In genomic region chr11:706439-706956, GRCh38 we compare ENCODE assay signal across 8 cellular contexts.
DNase-seq lines count a peak whose midpoint lies in the region; TF ChIP-seq lines count a peak whose summit lies in the region.

No MANE protein-coding gene starts in this region.

- H3K4me3 ChIP-seq in skeletal muscle cell (ENCODE audit: low read depth, low read length), result peak overlapping the region; percentile 56

- TF ChIP-seq CTCF in VCaP (conservative IDR thresholded peaks at IDR 0.05), result no peak

- DNase-seq in EL (peak; percentile 69), hepatic stellate cell (ENCODE audit: low spot score) (peak; percentile 66), skeletal muscle cell (ENCODE audit: low read depth) (no peak), middle frontal gyrus (ENCODE audit: extremely low spot score, low spot score) (no peak), HuH-7.5 (ENCODE audit: low spot score) (no peak), activated gamma-delta T cell (lab: John Stamatoyannopoulos, UW) (no peak), NCI-H2081 treated with DMSO at 0.1 percent for 48 hours (lab: John Stamatoyannopoulos, UW) (no peak)

- peak overlapping the region; percentile 97 for H3K27ac ChIP-seq in VCaP

Comparison
In these comparisons a context has a peak if more than half of its experiments do, and no peak if none do; other contexts are left out.
1. DNase-seq: peak in EL (single experiment) and hepatic stellate cell (single experiment); none in skeletal muscle cell (single experiment), middle frontal gyrus (single experiment), HuH-7.5 (single experiment), activated gamma-delta T cell (single experiment) and NCI-H2081 treated with DMSO at 0.1 percent for 48 hours (single experiment).